ENCODE assay signal across 8 cellular contexts in the genomic region with DNA sequence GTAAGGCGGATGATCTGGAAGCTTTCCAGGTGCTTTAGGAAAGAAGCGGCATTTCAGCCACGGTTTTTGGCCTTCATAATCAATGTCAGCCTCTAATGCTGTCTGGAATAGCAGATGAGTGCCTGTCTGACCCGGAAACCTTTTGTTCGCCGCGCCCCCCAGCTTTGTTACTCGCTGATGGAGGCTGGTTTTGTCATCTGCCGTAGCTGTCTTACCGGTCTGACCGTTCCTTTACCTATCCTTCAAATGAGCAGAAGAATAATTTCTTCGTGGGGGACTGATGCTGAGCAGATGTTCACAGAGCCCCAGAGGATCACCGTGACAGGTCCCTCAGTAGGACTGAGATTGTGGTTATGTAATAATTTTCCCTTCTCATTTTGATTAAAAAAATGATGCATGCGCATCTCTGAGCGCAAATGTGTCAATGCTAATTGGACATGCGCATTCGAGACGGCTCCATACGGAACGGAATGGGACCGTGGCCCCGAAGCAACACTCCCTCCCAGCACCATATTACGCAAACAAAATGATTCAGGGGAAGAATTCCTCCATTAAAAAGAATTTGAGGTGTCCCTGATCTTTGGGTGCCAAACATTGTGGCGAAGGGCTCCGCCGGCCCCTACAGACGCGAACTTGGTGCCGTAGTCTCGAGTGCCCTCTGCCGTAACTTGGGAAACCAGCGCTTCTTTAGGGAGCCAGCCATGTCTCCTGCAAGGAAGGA. TPM values are rescaled to one million over a fixed set of nuclear protein-coding genes. Genes with fewer than 3 reads are reported as not detected.
DNase-seq lines count a peak whose midpoint lies in the region; ATAC-seq and TF ChIP-seq lines count a peak whose summit lies in the region.

No MANE protein-coding gene starts in this region.

- WGBS in suprapubic skin = 3% methylated on average over 31 of the region's 32 CpGs

- peaks cover 6% of the 10 kb centered on the region for H3K27me3 ChIP-seq in RWPE2 (ENCODE audit: insufficient read depth, poor library complexity, severe bottlenecking)
- no peaks in the 10 kb centered on the region for H3K27me3 ChIP-seq in effector memory CD4-positive, alpha-beta T cell (replicated peaks; ENCODE audit: control insufficient read depth, insufficient read depth, low read length, poor library complexity, severe bottlenecking)
- peaks cover 71% of the 10 kb centered on the region for H3K27me3 ChIP-seq in suprapubic skin

- H3K4me1 Mint-ChIP-seq in HFFc6 (ENCODE audit: low read depth) (peaks cover 17% of the 10 kb centered on the region), memory B cell (no peaks in the 10 kb centered on the region)

- peak overlapping the region; percentile 92 for H3K4me3 Mint-ChIP-seq in HFFc6
- peak overlapping the region; percentile 49 for H3K4me3 Mint-ChIP-seq in memory B cell

- H3K36me3 ChIP-seq in RWPE2 (ENCODE audit: low read depth) = no peaks in the 10 kb centered on the region
- no peaks in the 10 kb centered on the region for H3K36me3 ChIP-seq in effector memory CD4-positive, alpha-beta T cell (ENCODE audit: control insufficient read depth, insufficient read depth, low read length)
- H3K36me3 ChIP-seq in suprapubic skin = no peaks in the 10 kb centered on the region

- peak; percentile 69 for DNase-seq in COR-L47 (lab: John Stamatoyannopoulos, UW)
- DNase-seq in HFFc6 = peak; percentile 58
- DNase-seq in RWPE2 (ENCODE audit: low spot score) = no peak
- DNase-seq in effector memory CD4-positive, alpha-beta T cell = no peak
- DNase-seq in memory B cell (ENCODE audit: low spot score in 2 of 2) = no peak
- no peak for DNase-seq in suprapubic skin (ENCODE audit: low spot score in 2 of 2)

- TF ChIP-seq CTCF in HFFc6 (IDR thresholded peaks at IDR 0.05) (peak; percentile 78), RWPE2 (IDR thresholded peaks at IDR 0.05; ENCODE audit: poor library complexity, severe bottlenecking) (peak; percentile 96), suprapubic skin (IDR thresholded peaks at IDR 0.05) (peak in 1 of 2 donors; percentile 29)

- H3K36me3 Mint-ChIP-seq in HFFc6 (ENCODE audit: low read depth) (no peaks in the 10 kb centered on the region), memory B cell (no peaks in the 10 kb centered on the region)

- no peaks in the 10 kb centered on the region for H3K9me3 ChIP-seq in RWPE2 (ENCODE audit: severe bottlenecking)
- H3K9me3 ChIP-seq in effector memory CD4-positive, alpha-beta T cell (ENCODE audit: control insufficient read depth, low read length) = no peaks in the 10 kb centered on the region
- no peaks in the 10 kb centered on the region for H3K9me3 ChIP-seq in suprapubic skin

- TF ChIP-seq POLR2A in suprapubic skin (IDR thresholded peaks at IDR 0.05) = no peak

- no peaks in the 10 kb centered on the region for H3K9me3 Mint-ChIP-seq in HFFc6
- H3K9me3 Mint-ChIP-seq in memory B cell = no peaks in the 10 kb centered on the region

- ATAC-seq in RWPE2 (ENCODE audit: low read depth) = peak; percentile 91
- ATAC-seq in memory B cell (ENCODE audit: low read depth) = no peak
- ATAC-seq in GM21825 (IDR thresholded peaks at IDR 0.05; ENCODE audit: unreplicated experiment) = no peak
- ATAC-seq in HG03565 (IDR thresholded peaks at IDR 0.05; ENCODE audit: unreplicated experiment) = no peak

- TF ChIP-seq EP300 in suprapubic skin (IDR thresholded peaks at IDR 0.05) = no peak

- H3K27me3 Mint-ChIP-seq in HFFc6 (ENCODE audit: insufficient read depth) (peaks cover 14% of the 10 kb centered on the region), memory B cell (peaks cover 14% of the 10 kb centered on the region)

- H3K27ac Mint-ChIP-seq in HFFc6 (no peak overlapping the region), memory B cell (no peak overlapping the region)

- H3K4me1 ChIP-seq in RWPE2 (ENCODE audit: insufficient read depth, poor library complexity, severe bottlenecking) = peaks cover 4% of the 10 kb centered on the region
- H3K4me1 ChIP-seq in effector memory CD4-positive, alpha-beta T cell (ENCODE audit: control insufficient read depth, insufficient read depth, low read length, poor library complexity, severe bottlenecking) = no peaks in the 10 kb centered on the region
- peaks cover 12% of the 10 kb centered on the region for H3K4me1 ChIP-seq in suprapubic skin

- H3K27ac ChIP-seq in RWPE2 (ENCODE audit: poor library complexity, severe bottlenecking) (no peak overlapping the region), suprapubic skin (no peak overlapping the region)
- no peak overlapping the region for H3K27ac ChIP-seq in effector memory CD4-positive, alpha-beta T cell (ENCODE audit: insufficient read depth, low read length, poor library complexity, severe bottlenecking)

- peak overlapping the region; percentile 40 for H3K4me3 ChIP-seq in RWPE2 (ENCODE audit: severe bottlenecking)
- peak overlapping the region; percentile 24 for H3K4me3 ChIP-seq in effector memory CD4-positive, alpha-beta T cell (ENCODE audit: insufficient read depth, low read depth, low read length, poor library complexity, severe bottlenecking)
- H3K4me3 ChIP-seq in suprapubic skin = peak overlapping the region; percentile 42

RNA-seq across cellular contexts. Expression of gene TLX3, which starts 27.6 kb away (rescaled TPM):
- total RNA-seq in HFFc6 (2021; fragmentation: NEBNext Ultra II Directional; extraction: Animal tissue kit (Norgen Biotek cat#: 25700)) = not detected
- total RNA-seq in suprapubic skin = not detected

RNA-seq across cellular contexts. Expression of gene NPM1, which starts 51.0 kb away (rescaled TPM):
- total RNA-seq in HFFc6 (2021; fragmentation: NEBNext Ultra II Directional; extraction: Animal tissue kit (Norgen Biotek cat#: 25700)) = 1,000 to 10,000 TPM; 1,557 to 2,328 (median 1,897) TPM
- total RNA-seq in suprapubic skin = 100 to 1,000 TPM; 439 to 524 (median 469) TPM

Comparison
In these comparisons a context has a peak if more than half of its experiments do, and no peak if none do; other contexts are left out.
1. DNase-seq: peak in COR-L47 (single experiment) and HFFc6 (single experiment); none in RWPE2 (single experiment), effector memory CD4-positive, alpha-beta T cell (0 of 3), memory B cell (0 of 2) and suprapubic skin (0 of 2).
2. Peak in every context shown above with its lines, with median percentiles within 50 percentile points of each other: H3K4me3 ChIP-seq.